ENCODE assay signal across 1 cellular context in the genomic region with DNA sequence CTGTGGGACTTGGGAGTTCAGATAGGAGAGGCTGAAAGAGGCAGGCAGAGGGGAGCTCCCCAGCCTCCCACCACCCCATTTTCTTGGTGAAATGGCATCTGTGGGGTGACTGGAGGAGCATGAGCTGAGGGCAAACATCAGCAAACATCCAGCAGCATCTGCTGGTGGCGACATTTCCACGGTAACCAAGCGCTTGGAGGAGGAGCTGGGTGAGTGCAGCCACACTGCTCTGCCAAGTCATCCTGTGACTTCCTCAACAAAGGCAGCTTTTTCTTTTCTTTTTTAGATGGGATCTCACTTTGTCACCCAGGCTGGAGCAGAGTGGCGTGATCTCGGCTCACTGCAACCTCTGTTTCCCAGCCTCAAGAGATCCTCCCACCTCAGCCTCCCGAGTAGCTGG.
TF ChIP-seq lines count a peak whose summit lies in the region.

No MANE protein-coding gene starts in this region.

TF ChIP-seq in HepG2, 621 proteins besides CTCF, POLR2A, EP300 and RAD21:
- TF ChIP-seq, protein P1, sequence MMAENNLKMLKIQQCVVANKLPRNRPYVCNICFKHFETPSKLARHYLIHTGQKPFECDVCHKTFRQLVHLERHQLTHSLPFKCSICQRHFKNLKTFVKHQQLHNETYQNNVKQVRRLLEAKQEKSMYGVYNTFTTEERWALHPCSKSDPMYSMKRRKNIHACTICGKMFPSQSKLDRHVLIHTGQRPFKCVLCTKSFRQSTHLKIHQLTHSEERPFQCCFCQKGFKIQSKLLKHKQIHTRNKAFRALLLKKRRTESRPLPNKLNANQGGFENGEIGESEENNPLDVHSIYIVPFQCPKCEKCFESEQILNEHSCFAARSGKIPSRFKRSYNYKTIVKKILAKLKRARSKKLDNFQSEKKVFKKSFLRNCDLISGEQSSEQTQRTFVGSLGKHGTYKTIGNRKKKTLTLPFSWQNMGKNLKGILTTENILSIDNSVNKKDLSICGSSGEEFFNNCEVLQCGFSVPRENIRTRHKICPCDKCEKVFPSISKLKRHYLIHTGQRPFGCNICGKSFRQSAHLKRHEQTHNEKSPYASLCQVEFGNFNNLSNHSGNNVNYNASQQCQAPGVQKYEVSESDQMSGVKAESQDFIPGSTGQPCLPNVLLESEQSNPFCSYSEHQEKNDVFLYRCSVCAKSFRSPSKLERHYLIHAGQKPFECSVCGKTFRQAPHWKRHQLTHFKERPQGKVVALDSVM (CRISPR knock-in tag; IDR thresholded peaks at IDR 0.05): peak; percentile 18; the same call in 1 of the 2 replicates
- TF ChIP-seq, protein P2, sequence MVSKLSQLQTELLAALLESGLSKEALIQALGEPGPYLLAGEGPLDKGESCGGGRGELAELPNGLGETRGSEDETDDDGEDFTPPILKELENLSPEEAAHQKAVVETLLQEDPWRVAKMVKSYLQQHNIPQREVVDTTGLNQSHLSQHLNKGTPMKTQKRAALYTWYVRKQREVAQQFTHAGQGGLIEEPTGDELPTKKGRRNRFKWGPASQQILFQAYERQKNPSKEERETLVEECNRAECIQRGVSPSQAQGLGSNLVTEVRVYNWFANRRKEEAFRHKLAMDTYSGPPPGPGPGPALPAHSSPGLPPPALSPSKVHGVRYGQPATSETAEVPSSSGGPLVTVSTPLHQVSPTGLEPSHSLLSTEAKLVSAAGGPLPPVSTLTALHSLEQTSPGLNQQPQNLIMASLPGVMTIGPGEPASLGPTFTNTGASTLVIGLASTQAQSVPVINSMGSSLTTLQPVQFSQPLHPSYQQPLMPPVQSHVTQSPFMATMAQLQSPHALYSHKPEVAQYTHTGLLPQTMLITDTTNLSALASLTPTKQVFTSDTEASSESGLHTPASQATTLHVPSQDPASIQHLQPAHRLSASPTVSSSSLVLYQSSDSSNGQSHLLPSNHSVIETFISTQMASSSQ (IDR thresholded peaks at IDR 0.05; ENCODE audit: low read depth): no peak
- TF ChIP-seq, protein P2 (CRISPR knock-in tag; IDR thresholded peaks at IDR 0.05; ENCODE audit: borderline replicate concordance): 0 out of 2 replicates have a peak, but pooled peaks have one; percentile 18
- TF ChIP-seq, protein P3, sequence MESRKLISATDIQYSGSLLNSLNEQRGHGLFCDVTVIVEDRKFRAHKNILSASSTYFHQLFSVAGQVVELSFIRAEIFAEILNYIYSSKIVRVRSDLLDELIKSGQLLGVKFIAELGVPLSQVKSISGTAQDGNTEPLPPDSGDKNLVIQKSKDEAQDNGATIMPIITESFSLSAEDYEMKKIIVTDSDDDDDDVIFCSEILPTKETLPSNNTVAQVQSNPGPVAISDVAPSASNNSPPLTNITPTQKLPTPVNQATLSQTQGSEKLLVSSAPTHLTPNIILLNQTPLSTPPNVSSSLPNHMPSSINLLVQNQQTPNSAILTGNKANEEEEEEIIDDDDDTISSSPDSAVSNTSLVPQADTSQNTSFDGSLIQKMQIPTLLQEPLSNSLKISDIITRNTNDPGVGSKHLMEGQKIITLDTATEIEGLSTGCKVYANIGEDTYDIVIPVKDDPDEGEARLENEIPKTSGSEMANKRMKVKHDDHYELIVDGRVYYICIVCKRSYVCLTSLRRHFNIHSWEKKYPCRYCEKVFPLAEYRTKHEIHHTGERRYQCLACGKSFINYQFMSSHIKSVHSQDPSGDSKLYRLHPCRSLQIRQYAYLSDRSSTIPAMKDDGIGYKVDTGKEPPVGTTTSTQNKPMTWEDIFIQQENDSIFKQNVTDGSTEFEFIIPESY (CRISPR knock-in tag; IDR thresholded peaks at IDR 0.05): peak; percentile 100
- TF ChIP-seq ZNF746 (CRISPR knock-in tag; IDR thresholded peaks at IDR 0.05): no peak
